Comparison of ENCODE assay signal across 1 cellular context in the genomic region with DNA sequence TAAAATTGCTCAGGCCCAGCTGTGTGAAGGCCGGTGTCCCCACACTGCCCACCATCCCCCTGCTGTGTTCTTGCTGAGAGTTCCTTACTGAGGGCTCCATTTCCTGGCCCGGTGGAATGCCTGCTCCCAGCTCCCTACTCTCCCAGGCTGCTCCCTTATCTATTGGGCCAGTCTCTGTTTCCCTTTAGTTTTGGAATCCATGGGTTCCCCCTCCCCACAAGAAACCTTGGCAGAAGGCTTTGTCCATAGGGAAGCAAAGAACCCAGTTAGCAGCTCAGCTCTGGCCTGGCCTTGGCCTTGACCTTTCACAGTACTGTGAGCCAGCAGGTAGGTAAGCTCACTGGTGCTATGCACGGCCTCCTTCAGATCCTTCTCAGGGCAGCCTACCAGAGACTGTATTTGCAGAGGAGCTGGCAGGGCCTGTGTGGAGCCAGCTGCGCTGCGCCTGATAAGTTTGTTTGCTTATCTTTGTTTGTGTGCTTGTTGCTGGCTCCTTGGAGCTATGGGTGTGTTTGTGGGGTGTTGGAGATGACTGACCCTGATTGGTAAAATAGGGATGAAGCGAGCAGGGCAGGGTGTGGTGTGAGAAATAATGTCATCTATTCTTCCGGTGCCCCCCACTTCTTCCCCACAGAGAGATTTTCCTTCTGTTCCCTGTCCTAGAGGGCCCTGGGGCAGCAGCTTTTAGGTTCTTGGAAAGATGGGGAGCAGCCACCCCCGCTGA.
TF ChIP-seq lines count a peak whose summit lies in the region.

No MANE protein-coding gene starts in this region.

TF ChIP-seq in K562, 482 proteins besides CTCF, POLR2A, EP300 and RAD21 (continued from another document and continues in another):
- TF ChIP-seq CTBP1 (IDR thresholded peaks at IDR 0.05; ENCODE audit: borderline replicate concordance), result peak; percentile 98
- no peak for TF ChIP-seq CAMTA2 (CRISPR knock-in tag; conservative IDR thresholded peaks at IDR 0.05)
- TF ChIP-seq, protein P1, sequence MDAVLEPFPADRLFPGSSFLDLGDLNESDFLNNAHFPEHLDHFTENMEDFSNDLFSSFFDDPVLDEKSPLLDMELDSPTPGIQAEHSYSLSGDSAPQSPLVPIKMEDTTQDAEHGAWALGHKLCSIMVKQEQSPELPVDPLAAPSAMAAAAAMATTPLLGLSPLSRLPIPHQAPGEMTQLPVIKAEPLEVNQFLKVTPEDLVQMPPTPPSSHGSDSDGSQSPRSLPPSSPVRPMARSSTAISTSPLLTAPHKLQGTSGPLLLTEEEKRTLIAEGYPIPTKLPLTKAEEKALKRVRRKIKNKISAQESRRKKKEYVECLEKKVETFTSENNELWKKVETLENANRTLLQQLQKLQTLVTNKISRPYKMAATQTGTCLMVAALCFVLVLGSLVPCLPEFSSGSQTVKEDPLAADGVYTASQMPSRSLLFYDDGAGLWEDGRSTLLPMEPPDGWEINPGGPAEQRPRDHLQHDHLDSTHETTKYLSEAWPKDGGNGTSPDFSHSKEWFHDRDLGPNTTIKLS (IDR thresholded peaks at IDR 0.05; ENCODE audit: borderline replicate concordance, low read depth), result no peak; the same call in 1 of the 2 replicates
- TF ChIP-seq, protein P2, sequence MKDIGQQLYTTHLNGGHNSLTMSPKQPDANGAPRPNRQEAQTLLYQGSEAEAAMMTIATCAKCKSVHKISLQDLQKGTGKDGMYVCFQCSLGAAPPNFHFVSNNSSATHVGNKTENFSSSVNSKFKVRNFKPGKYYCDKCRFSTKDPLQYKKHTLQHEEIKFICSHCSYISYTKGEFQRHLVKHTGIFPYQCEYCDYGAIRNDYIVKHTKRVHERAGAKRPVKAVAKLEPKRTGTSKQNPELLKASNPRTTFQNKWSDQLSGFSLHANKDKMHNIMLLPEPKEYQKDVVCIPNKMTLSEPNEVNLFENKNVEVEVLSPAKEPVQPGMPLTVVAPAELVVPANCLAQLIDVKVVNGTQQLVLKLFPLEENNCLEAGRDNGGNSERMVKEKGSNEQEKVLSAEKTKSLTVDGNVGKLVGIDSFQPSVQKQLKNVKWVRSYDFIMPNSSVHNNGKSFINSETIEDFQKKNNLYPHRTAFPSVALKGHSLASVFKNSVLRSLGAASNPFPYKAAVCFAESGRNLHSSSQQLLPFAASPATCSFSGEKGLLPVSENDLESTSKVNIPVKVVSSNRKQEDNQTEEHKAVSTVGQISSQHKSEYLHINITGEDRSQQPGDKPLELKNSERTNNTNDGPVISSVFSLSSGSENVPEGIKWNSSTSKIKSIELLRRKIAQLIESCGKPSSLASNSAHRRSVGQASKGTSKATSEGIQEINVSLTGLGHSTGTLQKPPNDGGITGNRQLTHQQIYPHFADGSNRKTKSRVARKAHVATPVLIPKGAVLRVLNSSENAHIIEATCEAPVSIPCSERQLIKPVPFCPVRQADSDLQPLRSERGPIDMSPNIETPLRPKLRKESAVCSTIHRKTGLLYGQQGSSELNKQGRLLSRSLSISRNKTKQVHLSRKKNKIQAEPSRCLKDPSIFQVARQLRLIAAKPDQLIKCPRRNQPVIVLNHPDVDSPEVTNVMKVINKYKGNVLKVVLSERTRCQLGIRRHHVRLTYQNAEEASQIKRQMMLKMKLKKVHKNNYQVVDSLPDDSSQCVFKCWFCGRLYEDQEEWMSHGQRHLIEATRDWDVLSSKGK (CRISPR knock-in tag; IDR thresholded peaks at IDR 0.05), result no peak
- TF ChIP-seq, protein P3, sequence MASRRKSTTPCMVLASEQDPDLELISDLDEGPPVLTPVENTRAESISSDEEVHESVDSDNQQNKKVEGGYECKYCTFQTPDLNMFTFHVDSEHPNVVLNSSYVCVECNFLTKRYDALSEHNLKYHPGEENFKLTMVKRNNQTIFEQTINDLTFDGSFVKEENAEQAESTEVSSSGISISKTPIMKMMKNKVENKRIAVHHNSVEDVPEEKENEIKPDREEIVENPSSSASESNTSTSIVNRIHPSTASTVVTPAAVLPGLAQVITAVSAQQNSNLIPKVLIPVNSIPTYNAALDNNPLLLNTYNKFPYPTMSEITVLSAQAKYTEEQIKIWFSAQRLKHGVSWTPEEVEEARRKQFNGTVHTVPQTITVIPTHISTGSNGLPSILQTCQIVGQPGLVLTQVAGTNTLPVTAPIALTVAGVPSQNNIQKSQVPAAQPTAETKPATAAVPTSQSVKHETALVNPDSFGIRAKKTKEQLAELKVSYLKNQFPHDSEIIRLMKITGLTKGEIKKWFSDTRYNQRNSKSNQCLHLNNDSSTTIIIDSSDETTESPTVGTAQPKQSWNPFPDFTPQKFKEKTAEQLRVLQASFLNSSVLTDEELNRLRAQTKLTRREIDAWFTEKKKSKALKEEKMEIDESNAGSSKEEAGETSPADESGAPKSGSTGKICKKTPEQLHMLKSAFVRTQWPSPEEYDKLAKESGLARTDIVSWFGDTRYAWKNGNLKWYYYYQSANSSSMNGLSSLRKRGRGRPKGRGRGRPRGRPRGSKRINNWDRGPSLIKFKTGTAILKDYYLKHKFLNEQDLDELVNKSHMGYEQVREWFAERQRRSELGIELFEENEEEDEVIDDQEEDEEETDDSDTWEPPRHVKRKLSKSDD (conservative IDR thresholded peaks at IDR 0.05; ENCODE audit: low read length), result no peak
- TF ChIP-seq PRMT5 (CRISPR knock-in tag; IDR thresholded peaks at IDR 0.05), result no peak
- peak; percentile 99 for TF ChIP-seq GATA2 (CRISPR knock-in tag; IDR thresholded peaks at IDR 0.05)
- TF ChIP-seq SIN3B (IDR thresholded peaks at IDR 0.05; ENCODE audit: low read depth), result no peak
- TF ChIP-seq SMARCA5 (IDR thresholded peaks at IDR 0.05), result no peak
- no peak for TF ChIP-seq MCM5 (IDR thresholded peaks at IDR 0.05; ENCODE audit: low read depth)
- TF ChIP-seq HOXB6 (CRISPR knock-in tag; IDR thresholded peaks at IDR 0.05; ENCODE audit: borderline replicate concordance), result no peak
- TF ChIP-seq, protein P4, sequence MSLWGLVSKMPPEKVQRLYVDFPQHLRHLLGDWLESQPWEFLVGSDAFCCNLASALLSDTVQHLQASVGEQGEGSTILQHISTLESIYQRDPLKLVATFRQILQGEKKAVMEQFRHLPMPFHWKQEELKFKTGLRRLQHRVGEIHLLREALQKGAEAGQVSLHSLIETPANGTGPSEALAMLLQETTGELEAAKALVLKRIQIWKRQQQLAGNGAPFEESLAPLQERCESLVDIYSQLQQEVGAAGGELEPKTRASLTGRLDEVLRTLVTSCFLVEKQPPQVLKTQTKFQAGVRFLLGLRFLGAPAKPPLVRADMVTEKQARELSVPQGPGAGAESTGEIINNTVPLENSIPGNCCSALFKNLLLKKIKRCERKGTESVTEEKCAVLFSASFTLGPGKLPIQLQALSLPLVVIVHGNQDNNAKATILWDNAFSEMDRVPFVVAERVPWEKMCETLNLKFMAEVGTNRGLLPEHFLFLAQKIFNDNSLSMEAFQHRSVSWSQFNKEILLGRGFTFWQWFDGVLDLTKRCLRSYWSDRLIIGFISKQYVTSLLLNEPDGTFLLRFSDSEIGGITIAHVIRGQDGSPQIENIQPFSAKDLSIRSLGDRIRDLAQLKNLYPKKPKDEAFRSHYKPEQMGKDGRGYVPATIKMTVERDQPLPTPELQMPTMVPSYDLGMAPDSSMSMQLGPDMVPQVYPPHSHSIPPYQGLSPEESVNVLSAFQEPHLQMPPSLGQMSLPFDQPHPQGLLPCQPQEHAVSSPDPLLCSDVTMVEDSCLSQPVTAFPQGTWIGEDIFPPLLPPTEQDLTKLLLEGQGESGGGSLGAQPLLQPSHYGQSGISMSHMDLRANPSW (CRISPR knock-in tag; IDR thresholded peaks at IDR 0.05), result no peak
- TF ChIP-seq, protein P5, sequence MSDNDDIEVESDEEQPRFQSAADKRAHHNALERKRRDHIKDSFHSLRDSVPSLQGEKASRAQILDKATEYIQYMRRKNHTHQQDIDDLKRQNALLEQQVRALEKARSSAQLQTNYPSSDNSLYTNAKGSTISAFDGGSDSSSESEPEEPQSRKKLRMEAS (CRISPR knock-in tag; IDR thresholded peaks at IDR 0.05), result peak; percentile 14; the same call in 1 of the 2 replicates
- TF ChIP-seq, protein P6, sequence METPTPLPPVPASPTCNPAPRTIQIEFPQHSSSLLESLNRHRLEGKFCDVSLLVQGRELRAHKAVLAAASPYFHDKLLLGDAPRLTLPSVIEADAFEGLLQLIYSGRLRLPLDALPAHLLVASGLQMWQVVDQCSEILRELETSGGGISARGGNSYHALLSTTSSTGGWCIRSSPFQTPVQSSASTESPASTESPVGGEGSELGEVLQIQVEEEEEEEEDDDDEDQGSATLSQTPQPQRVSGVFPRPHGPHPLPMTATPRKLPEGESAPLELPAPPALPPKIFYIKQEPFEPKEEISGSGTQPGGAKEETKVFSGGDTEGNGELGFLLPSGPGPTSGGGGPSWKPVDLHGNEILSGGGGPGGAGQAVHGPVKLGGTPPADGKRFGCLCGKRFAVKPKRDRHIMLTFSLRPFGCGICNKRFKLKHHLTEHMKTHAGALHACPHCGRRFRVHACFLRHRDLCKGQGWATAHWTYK (CRISPR knock-in tag; IDR thresholded peaks at IDR 0.05), result peak; percentile 79; the same call in 1 of the 2 replicates
- TF ChIP-seq, protein P7, sequence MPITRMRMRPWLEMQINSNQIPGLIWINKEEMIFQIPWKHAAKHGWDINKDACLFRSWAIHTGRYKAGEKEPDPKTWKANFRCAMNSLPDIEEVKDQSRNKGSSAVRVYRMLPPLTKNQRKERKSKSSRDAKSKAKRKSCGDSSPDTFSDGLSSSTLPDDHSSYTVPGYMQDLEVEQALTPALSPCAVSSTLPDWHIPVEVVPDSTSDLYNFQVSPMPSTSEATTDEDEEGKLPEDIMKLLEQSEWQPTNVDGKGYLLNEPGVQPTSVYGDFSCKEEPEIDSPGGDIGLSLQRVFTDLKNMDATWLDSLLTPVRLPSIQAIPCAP (CRISPR knock-in tag; IDR thresholded peaks at IDR 0.05; ENCODE audit: borderline replicate concordance), result no peak
- TF ChIP-seq MTA1 (IDR thresholded peaks at IDR 0.05; ENCODE audit: borderline replicate concordance), result peak; percentile 84; the same call in 1 of the 2 replicates
- TF ChIP-seq HIVEP1 (CRISPR knock-in tag; IDR thresholded peaks at IDR 0.05), result no peak
- peak; percentile 58 for TF ChIP-seq TBP (optimal IDR thresholded peaks at IDR 0.05; ENCODE audit: low read depth, low read length)
- no peak for TF ChIP-seq SRSF7 (optimal IDR thresholded peaks at IDR 0.05; ENCODE audit: low read depth, low read length)
- TF ChIP-seq, protein P8, sequence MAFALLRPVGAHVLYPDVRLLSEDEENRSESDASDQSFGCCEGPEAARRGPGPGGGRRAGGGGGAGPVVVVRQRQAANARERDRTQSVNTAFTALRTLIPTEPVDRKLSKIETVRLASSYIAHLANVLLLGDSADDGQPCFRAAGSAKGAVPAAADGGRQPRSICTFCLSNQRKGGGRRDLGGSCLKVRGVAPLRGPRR (CRISPR knock-in tag; IDR thresholded peaks at IDR 0.05), result no peak
- peak; percentile 79 for TF ChIP-seq ZBED1 (IDR thresholded peaks at IDR 0.05)
- no peak for TF ChIP-seq BRF1 (IDR thresholded peaks at IDR 0.05; ENCODE audit: borderline replicate concordance, extremely low read depth, insufficient read length)
- TF ChIP-seq, protein P9, sequence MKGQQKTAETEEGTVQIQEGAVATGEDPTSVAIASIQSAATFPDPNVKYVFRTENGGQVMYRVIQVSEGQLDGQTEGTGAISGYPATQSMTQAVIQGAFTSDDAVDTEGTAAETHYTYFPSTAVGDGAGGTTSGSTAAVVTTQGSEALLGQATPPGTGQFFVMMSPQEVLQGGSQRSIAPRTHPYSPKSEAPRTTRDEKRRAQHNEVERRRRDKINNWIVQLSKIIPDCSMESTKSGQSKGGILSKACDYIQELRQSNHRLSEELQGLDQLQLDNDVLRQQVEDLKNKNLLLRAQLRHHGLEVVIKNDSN (CRISPR knock-in tag; IDR thresholded peaks at IDR 0.05), result no peak
- TF ChIP-seq, protein P10, sequence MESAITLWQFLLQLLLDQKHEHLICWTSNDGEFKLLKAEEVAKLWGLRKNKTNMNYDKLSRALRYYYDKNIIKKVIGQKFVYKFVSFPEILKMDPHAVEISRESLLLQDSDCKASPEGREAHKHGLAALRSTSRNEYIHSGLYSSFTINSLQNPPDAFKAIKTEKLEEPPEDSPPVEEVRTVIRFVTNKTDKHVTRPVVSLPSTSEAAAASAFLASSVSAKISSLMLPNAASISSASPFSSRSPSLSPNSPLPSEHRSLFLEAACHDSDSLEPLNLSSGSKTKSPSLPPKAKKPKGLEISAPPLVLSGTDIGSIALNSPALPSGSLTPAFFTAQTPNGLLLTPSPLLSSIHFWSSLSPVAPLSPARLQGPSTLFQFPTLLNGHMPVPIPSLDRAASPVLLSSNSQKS (CRISPR knock-in tag; IDR thresholded peaks at IDR 0.05), result no peak
- peak; percentile 98 for TF ChIP-seq CBFA2T3 (IDR thresholded peaks at IDR 0.05)
- TF ChIP-seq PHB (CRISPR knock-in tag; IDR thresholded peaks at IDR 0.05), result no peak
- no peak for TF ChIP-seq NUFIP1 (IDR thresholded peaks at IDR 0.05; ENCODE audit: partially characterized antibody)
- TF ChIP-seq FUS (optimal IDR thresholded peaks at IDR 0.05; ENCODE audit: low read depth, low read length), result no peak
- TF ChIP-seq, protein P11, sequence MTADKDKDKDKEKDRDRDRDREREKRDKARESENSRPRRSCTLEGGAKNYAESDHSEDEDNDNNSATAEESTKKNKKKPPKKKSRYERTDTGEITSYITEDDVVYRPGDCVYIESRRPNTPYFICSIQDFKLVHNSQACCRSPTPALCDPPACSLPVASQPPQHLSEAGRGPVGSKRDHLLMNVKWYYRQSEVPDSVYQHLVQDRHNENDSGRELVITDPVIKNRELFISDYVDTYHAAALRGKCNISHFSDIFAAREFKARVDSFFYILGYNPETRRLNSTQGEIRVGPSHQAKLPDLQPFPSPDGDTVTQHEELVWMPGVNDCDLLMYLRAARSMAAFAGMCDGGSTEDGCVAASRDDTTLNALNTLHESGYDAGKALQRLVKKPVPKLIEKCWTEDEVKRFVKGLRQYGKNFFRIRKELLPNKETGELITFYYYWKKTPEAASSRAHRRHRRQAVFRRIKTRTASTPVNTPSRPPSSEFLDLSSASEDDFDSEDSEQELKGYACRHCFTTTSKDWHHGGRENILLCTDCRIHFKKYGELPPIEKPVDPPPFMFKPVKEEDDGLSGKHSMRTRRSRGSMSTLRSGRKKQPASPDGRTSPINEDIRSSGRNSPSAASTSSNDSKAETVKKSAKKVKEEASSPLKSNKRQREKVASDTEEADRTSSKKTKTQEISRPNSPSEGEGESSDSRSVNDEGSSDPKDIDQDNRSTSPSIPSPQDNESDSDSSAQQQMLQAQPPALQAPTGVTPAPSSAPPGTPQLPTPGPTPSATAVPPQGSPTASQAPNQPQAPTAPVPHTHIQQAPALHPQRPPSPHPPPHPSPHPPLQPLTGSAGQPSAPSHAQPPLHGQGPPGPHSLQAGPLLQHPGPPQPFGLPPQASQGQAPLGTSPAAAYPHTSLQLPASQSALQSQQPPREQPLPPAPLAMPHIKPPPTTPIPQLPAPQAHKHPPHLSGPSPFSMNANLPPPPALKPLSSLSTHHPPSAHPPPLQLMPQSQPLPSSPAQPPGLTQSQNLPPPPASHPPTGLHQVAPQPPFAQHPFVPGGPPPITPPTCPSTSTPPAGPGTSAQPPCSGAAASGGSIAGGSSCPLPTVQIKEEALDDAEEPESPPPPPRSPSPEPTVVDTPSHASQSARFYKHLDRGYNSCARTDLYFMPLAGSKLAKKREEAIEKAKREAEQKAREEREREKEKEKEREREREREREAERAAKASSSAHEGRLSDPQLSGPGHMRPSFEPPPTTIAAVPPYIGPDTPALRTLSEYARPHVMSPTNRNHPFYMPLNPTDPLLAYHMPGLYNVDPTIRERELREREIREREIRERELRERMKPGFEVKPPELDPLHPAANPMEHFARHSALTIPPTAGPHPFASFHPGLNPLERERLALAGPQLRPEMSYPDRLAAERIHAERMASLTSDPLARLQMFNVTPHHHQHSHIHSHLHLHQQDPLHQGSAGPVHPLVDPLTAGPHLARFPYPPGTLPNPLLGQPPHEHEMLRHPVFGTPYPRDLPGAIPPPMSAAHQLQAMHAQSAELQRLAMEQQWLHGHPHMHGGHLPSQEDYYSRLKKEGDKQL (CRISPR knock-in tag; IDR thresholded peaks at IDR 0.05; ENCODE audit: borderline replicate concordance), result no peak
- peak; percentile 89 for TF ChIP-seq STAT5A (IDR thresholded peaks at IDR 0.05; ENCODE audit: borderline replicate concordance, low read length)
- no peak for TF ChIP-seq CREBBP (IDR thresholded peaks at IDR 0.05; ENCODE audit: low read depth, low read length)
- no peak for TF ChIP-seq ZNF699 (CRISPR knock-in tag; IDR thresholded peaks at IDR 0.05; ENCODE audit: insufficient replicate concordance)
- TF ChIP-seq TCF3 (CRISPR knock-in tag; IDR thresholded peaks at IDR 0.05), result peak; percentile 99
